In genomic region chr5:150298701-150299451, GRCh38 we compare ENCODE assay signal across 11 cellular contexts. TPM values are rescaled to one million over a fixed set of nuclear protein-coding genes. Genes with fewer than 3 reads are reported as not detected.
DNase-seq lines count a peak whose midpoint lies in the region; ATAC-seq and TF ChIP-seq lines count a peak whose summit lies in the region.
"Had no signal": no experiment of that assay in that cellular context is flagged by ENCODE, and none has a peak within 500 bp of the region (broad histone marks: within the 10 kb centered on the region; RNA-seq: fewer than 3 reads in every experiment).

No MANE protein-coding gene starts in this region.

- H3K9ac ChIP-seq in colonic mucosa (ENCODE audit: low read depth in 2 of 2, low read length in 2 of 2), result no peak overlapping the region
- H3K9ac ChIP-seq: BLaER1 treated with 17β-estradiol and CSF1 and Interleukin-3, amounts not matched to agents 10 nM and 100 nM had no signal

- CTCF ChIA-PET in AG04449 (lab: Yijun Ruan, JAX), result interaction anchor here (1.0 to 1.7 kb wide), 3 partner anchors 10 to 51 kb away, joined by 3 to 12 read pairs (median 4); no protein-coding TSS in a partner anchor

- H3K27ac ChIP-seq in colonic mucosa (peak overlapping the region; percentile 19), lung (ENCODE audit: low read depth in 1 of 2, low read length in 1 of 2) (peak overlapping the region in 1 of 2 donors; percentile 28)
- H3K27ac ChIP-seq: BLaER1 treated with 17β-estradiol and CSF1 and Interleukin-3, amounts not matched to agents 10 nM and 100 nM had no signal

- ATAC-seq in lung (ENCODE audit: insufficient read depth, low FRiP score), result peak; percentile 48

- TF ChIP-seq CTCF in AG04449 (IDR thresholded peaks at IDR 0.05; ENCODE audit: insufficient read depth, low read length, missing control alignments) (no peak), colonic mucosa (IDR thresholded peaks at IDR 0.05) (no peak), lung (IDR thresholded peaks at IDR 0.05; ENCODE audit: control extremely low read depth, extremely low read depth) (no peak)

- DNase-seq in AG04449 (ENCODE audit: low read depth, low spot score) (peak; percentile 96), NCI-H226 (peak; percentile 63), colonic mucosa (no peak), lung (ENCODE audit: low spot score) (no peak), NCI-H2227 (lab: John Stamatoyannopoulos, UW; ENCODE audit: unreplicated experiment) (no peak), T-helper 9 cell (no peak), DMS79 treated with DMSO at 0.1 percent for 48 hours (lab: John Stamatoyannopoulos, UW) (no peak), NCI-H526 (lab: John Stamatoyannopoulos, UW) (no peak)
- DNase-seq: SIG-M5 had no signal

- WGBS in lung, 2 donors, result 80 to 89% methylated on average over 10 of the region's 10 CpGs

- no peak overlapping the region for H3K4me3 ChIP-seq in AG04449 (ENCODE audit: low read depth, low read length)
- no peak overlapping the region for H3K4me3 ChIP-seq in colonic mucosa
- no peak overlapping the region for H3K4me3 ChIP-seq in lung
- H3K4me3 ChIP-seq: BLaER1 treated with 17β-estradiol and CSF1 and Interleukin-3, amounts not matched to agents 10 nM and 100 nM had no signal

- no peaks in the 10 kb centered on the region for H3K4me1 ChIP-seq in colonic mucosa
- H3K4me1 ChIP-seq in lung (ENCODE audit: control insufficient read depth in 2 of 2, insufficient read depth in 2 of 2, low read length in 2 of 2), result peaks cover 0 to 9% of the 10 kb centered on the region in 2 donors

- intact Hi-C loops in colonic mucosa (cut with DNase I), result no loop called here

- H3K27me3 ChIP-seq in colonic mucosa, result peaks cover 16% of the 10 kb centered on the region
- no peaks in the 10 kb centered on the region for H3K27me3 ChIP-seq in lung (ENCODE audit: control insufficient read depth, insufficient read depth)

- POLR2A ChIA-PET in AG04449 (lab: Yijun Ruan, JAX), result interaction anchor here (1.0 to 1.4 kb wide), 5 partner anchors 10 to 59 kb away, joined by 3 to 5 read pairs (median 3); partner anchors contain the start of gene CAMK2A

- H3K9me3 ChIP-seq in colonic mucosa (no peaks in the 10 kb centered on the region), lung (ENCODE audit: control insufficient read depth in 2 of 2, insufficient read depth in 1 of 2, low read length in 1 of 2) (no peaks in the 10 kb centered on the region)
- H3K9me3 ChIP-seq: BLaER1 treated with 17β-estradiol and CSF1 and Interleukin-3, amounts not matched to agents 10 nM and 100 nM had no signal

- H3K36me3 ChIP-seq in colonic mucosa (no peaks in the 10 kb centered on the region), lung (ENCODE audit: control insufficient read depth in 2 of 2, insufficient read depth in 2 of 2, low read length in 2 of 2) (no peaks in the 10 kb centered on the region)
- H3K36me3 ChIP-seq: BLaER1 treated with 17β-estradiol and CSF1 and Interleukin-3, amounts not matched to agents 10 nM and 100 nM had no signal

RNA-seq across cellular contexts. Expression of gene ARSI, which starts 3.8 kb away (rescaled TPM):
- total RNA-seq in colonic mucosa (under 1 TPM; 0.17 to 0.69 TPM), lung (10 to 100 TPM in 1 of 2 donors, 1 to 10 TPM in 1; 5.7 to 15.4 TPM)
- polyA plus RNA-seq in lung, result 1 to 10 TPM in 1 of 2 donors, under 1 TPM in 1; 0.91 to 2.5 TPM

RNA-seq across cellular contexts. Expression of gene CAMK2A, which starts 9.3 kb away (rescaled TPM):
- under 1 TPM; 0.05 to 0.61 TPM for total RNA-seq in colonic mucosa
- total RNA-seq in lung, result 1 to 10 TPM; 1.6 to 2.7 TPM
- under 1 TPM; 0.31 to 0.44 TPM for polyA plus RNA-seq in lung
- total RNA-seq: endothelial cell of umbilical vein had no signal
- polyA plus RNA-seq: endothelial cell of umbilical vein had no signal

RNA-seq across cellular contexts. Expression of gene TCOF1, which starts 58.6 kb away (rescaled TPM):
- total RNA-seq in colonic mucosa, result 10 to 100 TPM; 17.3 to 68.5 TPM
- total RNA-seq in lung, result 10 to 100 TPM; 17.0 to 25.3 TPM
- polyA plus RNA-seq in lung, result 10 to 100 TPM; 13.3 to 14.7 TPM

Comparison
In these comparisons a context has a peak if more than half of its experiments do, and no peak if none do; other contexts are left out.
1. DNase-seq: peak in AG04449 (single experiment) and NCI-H226 (single experiment); none in colonic mucosa (single experiment), lung (single experiment), NCI-H2227 (single experiment), T-helper 9 cell (single experiment), DMS79 treated with DMSO at 0.1 percent for 48 hours (single experiment) and NCI-H526 (0 of 2).